1 cellular context compared by ENCODE assay signal in the genomic region with DNA sequence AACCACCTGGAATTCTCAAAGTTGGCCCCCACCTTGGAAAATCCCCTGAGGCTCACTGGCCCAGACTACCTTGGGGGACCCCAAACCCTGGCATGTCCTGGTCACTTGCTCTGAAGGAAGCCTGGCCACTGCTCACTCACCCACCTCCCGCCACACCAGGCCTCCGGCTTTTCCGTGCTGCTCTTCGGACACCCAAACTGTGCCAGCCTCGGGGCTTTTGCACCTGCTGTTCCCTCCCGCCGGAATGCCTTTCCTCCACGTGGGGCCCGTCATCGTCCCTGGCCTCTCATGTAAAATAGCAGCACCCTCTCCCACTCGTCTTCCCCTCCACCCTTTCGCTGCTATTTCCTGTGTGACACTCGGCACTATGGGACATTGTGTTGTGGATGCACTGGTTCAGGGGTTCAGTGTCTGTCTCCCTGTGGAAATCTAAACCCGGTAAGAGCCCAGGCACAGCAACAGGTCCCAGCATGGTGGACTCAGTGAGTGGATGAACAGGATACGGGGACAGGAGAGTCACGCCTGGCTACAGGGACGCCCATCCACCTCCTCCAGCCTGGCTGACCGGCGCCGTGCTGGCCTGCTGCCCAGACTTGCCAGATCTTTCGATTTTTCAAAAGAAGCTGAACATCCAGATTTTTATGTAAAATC.
TF ChIP-seq lines count a peak whose summit lies in the region.

No MANE protein-coding gene starts in this region.

TF ChIP-seq in H1, 55 proteins besides CTCF, POLR2A, EP300 and RAD21 (continued from another document):
- TF ChIP-seq, protein P1, sequence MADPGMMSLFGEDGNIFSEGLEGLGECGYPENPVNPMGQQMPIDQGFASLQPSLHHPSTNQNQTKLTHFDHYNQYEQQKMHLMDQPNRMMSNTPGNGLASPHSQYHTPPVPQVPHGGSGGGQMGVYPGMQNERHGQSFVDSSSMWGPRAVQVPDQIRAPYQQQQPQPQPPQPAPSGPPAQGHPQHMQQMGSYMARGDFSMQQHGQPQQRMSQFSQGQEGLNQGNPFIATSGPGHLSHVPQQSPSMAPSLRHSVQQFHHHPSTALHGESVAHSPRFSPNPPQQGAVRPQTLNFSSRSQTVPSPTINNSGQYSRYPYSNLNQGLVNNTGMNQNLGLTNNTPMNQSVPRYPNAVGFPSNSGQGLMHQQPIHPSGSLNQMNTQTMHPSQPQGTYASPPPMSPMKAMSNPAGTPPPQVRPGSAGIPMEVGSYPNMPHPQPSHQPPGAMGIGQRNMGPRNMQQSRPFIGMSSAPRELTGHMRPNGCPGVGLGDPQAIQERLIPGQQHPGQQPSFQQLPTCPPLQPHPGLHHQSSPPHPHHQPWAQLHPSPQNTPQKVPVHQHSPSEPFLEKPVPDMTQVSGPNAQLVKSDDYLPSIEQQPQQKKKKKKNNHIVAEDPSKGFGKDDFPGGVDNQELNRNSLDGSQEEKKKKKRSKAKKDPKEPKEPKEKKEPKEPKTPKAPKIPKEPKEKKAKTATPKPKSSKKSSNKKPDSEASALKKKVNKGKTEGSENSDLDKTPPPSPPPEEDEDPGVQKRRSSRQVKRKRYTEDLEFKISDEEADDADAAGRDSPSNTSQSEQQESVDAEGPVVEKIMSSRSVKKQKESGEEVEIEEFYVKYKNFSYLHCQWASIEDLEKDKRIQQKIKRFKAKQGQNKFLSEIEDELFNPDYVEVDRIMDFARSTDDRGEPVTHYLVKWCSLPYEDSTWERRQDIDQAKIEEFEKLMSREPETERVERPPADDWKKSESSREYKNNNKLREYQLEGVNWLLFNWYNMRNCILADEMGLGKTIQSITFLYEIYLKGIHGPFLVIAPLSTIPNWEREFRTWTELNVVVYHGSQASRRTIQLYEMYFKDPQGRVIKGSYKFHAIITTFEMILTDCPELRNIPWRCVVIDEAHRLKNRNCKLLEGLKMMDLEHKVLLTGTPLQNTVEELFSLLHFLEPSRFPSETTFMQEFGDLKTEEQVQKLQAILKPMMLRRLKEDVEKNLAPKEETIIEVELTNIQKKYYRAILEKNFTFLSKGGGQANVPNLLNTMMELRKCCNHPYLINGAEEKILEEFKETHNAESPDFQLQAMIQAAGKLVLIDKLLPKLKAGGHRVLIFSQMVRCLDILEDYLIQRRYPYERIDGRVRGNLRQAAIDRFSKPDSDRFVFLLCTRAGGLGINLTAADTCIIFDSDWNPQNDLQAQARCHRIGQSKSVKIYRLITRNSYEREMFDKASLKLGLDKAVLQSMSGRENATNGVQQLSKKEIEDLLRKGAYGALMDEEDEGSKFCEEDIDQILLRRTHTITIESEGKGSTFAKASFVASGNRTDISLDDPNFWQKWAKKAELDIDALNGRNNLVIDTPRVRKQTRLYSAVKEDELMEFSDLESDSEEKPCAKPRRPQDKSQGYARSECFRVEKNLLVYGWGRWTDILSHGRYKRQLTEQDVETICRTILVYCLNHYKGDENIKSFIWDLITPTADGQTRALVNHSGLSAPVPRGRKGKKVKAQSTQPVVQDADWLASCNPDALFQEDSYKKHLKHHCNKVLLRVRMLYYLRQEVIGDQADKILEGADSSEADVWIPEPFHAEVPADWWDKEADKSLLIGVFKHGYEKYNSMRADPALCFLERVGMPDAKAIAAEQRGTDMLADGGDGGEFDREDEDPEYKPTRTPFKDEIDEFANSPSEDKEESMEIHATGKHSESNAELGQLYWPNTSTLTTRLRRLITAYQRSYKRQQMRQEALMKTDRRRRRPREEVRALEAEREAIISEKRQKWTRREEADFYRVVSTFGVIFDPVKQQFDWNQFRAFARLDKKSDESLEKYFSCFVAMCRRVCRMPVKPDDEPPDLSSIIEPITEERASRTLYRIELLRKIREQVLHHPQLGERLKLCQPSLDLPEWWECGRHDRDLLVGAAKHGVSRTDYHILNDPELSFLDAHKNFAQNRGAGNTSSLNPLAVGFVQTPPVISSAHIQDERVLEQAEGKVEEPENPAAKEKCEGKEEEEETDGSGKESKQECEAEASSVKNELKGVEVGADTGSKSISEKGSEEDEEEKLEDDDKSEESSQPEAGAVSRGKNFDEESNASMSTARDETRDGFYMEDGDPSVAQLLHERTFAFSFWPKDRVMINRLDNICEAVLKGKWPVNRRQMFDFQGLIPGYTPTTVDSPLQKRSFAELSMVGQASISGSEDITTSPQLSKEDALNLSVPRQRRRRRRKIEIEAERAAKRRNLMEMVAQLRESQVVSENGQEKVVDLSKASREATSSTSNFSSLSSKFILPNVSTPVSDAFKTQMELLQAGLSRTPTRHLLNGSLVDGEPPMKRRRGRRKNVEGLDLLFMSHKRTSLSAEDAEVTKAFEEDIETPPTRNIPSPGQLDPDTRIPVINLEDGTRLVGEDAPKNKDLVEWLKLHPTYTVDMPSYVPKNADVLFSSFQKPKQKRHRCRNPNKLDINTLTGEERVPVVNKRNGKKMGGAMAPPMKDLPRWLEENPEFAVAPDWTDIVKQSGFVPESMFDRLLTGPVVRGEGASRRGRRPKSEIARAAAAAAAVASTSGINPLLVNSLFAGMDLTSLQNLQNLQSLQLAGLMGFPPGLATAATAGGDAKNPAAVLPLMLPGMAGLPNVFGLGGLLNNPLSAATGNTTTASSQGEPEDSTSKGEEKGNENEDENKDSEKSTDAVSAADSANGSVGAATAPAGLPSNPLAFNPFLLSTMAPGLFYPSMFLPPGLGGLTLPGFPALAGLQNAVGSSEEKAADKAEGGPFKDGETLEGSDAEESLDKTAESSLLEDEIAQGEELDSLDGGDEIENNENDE (IDR thresholded peaks at IDR 0.05; ENCODE audit: insufficient replicate concordance, low read length), result no peak
- TF ChIP-seq CHD2 (IDR thresholded peaks at IDR 0.05; ENCODE audit: low read length) (no peak), GABPA (IDR thresholded peaks at IDR 0.05; ENCODE audit: borderline replicate concordance, insufficient read depth, low read length) (no peak), GTF2F1 (IDR thresholded peaks at IDR 0.05; ENCODE audit: borderline replicate concordance, low read depth, low read length) (no peak), SAP30 (IDR thresholded peaks at IDR 0.05; ENCODE audit: insufficient read depth, insufficient replicate concordance, low read length) (no peak), CREB1 (IDR thresholded peaks at IDR 0.05) (no peak), KDM1A (IDR thresholded peaks at IDR 0.05; ENCODE audit: borderline replicate concordance, low read length) (peak; percentile 36; the same call in 1 of the 2 replicates), NANOG (IDR thresholded peaks at IDR 0.05; ENCODE audit: insufficient read depth, low read depth, low read length, poor library complexity, severe bottlenecking) (no peak), SP1 (IDR thresholded peaks at IDR 0.05; ENCODE audit: low read depth, low read length) (no peak), SRF (IDR thresholded peaks at IDR 0.05; ENCODE audit: low read depth, low read length) (no peak), TAF7 (optimal IDR thresholded peaks at IDR 0.05; ENCODE audit: borderline replicate concordance, low read depth, low read length) (no peak), TCF12 (IDR thresholded peaks at IDR 0.05; ENCODE audit: low read depth, low read length) (no peak), POU5F1 (IDR thresholded peaks at IDR 0.05; ENCODE audit: low read depth, low read length) (no peak)
- TF ChIP-seq, protein P2, sequence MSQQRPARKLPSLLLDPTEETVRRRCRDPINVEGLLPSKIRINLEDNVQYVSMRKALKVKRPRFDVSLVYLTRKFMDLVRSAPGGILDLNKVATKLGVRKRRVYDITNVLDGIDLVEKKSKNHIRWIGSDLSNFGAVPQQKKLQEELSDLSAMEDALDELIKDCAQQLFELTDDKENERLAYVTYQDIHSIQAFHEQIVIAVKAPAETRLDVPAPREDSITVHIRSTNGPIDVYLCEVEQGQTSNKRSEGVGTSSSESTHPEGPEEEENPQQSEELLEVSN (IDR thresholded peaks at IDR 0.05), result peak; percentile 53; the same call in 1 of the 2 replicates
- TF ChIP-seq, protein P3, sequence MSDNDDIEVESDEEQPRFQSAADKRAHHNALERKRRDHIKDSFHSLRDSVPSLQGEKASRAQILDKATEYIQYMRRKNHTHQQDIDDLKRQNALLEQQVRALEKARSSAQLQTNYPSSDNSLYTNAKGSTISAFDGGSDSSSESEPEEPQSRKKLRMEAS (IDR thresholded peaks at IDR 0.05), result 0 out of 2 replicates have a peak, but pooled peaks have one; percentile 13
